Comparison of ENCODE assay signal across 2 cellular contexts in the genomic region with DNA sequence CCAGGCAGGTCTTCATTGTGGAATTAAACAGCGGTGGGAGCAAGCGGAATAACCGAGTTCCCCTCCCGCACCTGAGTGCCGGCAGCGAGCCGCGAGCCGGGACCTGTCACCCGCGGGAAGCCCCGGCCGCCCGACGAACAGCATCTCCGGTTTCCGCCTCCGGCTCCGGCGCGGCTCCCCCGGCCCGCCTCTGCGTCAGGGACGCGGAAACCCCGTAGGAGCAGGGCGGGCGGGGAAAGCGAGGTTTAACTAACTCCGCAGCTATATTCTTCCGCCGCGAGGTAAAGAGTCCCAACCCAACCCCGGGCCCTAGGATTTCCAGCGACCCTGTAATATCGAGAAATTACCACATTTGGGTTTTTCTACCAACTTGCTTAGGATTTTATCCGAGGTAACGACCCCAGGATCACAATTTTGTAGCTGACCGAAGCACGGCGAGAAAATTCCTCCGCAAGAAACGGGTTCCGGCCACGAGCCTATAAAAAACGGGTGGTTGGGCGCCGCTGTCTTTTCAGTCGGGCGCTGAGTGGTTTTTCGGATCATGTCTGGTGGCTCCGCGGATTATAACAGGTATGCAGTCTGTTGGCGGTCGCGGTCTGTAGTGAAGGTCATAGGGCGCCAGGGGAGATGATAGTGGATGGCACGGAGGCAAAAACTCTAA.
A peak's percentile ranks its signal among the peaks of the same experiment; 100 is the strongest.
TF ChIP-seq lines count a peak whose summit lies in the region.

A gene (plus strand): TSS at position 508 of the 661 bp plus-strand sequence. CDS start 34 bp downstream, at position 542.

TF ChIP-seq in HCT116, 20 proteins besides CTCF, POLR2A, EP300 and RAD21 (continued from another document):
- no peak for TF ChIP-seq ZNF274 (IDR thresholded peaks at IDR 0.05; ENCODE audit: low read depth, low read length)
- TF ChIP-seq EZH2 (IDR thresholded peaks at IDR 0.05), result no peak
- TF ChIP-seq CEBPB (IDR thresholded peaks at IDR 0.05; ENCODE audit: low read depth), result peak; percentile 65
- TF ChIP-seq ZFX (IDR thresholded peaks at IDR 0.05), result no peak
- TF ChIP-seq TCF7L2 (IDR thresholded peaks at IDR 0.05; ENCODE audit: borderline replicate concordance, extremely low read depth, insufficient read depth, insufficient read length), result no peak
- TF ChIP-seq YY1 (IDR thresholded peaks at IDR 0.05; ENCODE audit: extremely low read depth, insufficient replicate concordance, low read depth, low read length), result peak; percentile 80
- TF ChIP-seq, protein P1, sequence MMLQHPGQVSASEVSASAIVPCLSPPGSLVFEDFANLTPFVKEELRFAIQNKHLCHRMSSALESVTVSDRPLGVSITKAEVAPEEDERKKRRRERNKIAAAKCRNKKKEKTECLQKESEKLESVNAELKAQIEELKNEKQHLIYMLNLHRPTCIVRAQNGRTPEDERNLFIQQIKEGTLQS (IDR thresholded peaks at IDR 0.05), result no peak; the same call in 1 of the 2 replicates
- peak; percentile 53 for TF ChIP-seq JUND (IDR thresholded peaks at IDR 0.05)
- TF ChIP-seq, protein P2, sequence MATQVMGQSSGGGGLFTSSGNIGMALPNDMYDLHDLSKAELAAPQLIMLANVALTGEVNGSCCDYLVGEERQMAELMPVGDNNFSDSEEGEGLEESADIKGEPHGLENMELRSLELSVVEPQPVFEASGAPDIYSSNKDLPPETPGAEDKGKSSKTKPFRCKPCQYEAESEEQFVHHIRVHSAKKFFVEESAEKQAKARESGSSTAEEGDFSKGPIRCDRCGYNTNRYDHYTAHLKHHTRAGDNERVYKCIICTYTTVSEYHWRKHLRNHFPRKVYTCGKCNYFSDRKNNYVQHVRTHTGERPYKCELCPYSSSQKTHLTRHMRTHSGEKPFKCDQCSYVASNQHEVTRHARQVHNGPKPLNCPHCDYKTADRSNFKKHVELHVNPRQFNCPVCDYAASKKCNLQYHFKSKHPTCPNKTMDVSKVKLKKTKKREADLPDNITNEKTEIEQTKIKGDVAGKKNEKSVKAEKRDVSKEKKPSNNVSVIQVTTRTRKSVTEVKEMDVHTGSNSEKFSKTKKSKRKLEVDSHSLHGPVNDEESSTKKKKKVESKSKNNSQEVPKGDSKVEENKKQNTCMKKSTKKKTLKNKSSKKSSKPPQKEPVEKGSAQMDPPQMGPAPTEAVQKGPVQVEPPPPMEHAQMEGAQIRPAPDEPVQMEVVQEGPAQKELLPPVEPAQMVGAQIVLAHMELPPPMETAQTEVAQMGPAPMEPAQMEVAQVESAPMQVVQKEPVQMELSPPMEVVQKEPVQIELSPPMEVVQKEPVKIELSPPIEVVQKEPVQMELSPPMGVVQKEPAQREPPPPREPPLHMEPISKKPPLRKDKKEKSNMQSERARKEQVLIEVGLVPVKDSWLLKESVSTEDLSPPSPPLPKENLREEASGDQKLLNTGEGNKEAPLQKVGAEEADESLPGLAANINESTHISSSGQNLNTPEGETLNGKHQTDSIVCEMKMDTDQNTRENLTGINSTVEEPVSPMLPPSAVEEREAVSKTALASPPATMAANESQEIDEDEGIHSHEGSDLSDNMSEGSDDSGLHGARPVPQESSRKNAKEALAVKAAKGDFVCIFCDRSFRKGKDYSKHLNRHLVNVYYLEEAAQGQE (IDR thresholded peaks at IDR 0.05; ENCODE audit: low read depth), result no peak
- TF ChIP-seq SIN3A (IDR thresholded peaks at IDR 0.05; ENCODE audit: low read depth), result peak; percentile 99
- TF ChIP-seq, protein P3, sequence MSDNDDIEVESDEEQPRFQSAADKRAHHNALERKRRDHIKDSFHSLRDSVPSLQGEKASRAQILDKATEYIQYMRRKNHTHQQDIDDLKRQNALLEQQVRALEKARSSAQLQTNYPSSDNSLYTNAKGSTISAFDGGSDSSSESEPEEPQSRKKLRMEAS (IDR thresholded peaks at IDR 0.05), result peak; percentile 86
- TF ChIP-seq, protein P4, sequence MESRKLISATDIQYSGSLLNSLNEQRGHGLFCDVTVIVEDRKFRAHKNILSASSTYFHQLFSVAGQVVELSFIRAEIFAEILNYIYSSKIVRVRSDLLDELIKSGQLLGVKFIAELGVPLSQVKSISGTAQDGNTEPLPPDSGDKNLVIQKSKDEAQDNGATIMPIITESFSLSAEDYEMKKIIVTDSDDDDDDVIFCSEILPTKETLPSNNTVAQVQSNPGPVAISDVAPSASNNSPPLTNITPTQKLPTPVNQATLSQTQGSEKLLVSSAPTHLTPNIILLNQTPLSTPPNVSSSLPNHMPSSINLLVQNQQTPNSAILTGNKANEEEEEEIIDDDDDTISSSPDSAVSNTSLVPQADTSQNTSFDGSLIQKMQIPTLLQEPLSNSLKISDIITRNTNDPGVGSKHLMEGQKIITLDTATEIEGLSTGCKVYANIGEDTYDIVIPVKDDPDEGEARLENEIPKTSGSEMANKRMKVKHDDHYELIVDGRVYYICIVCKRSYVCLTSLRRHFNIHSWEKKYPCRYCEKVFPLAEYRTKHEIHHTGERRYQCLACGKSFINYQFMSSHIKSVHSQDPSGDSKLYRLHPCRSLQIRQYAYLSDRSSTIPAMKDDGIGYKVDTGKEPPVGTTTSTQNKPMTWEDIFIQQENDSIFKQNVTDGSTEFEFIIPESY (IDR thresholded peaks at IDR 0.05; ENCODE audit: extremely low read depth, insufficient replicate concordance, low read length), result peak; percentile 31

TF ChIP-seq in neural cell, 6 proteins besides CTCF, POLR2A, EP300 and RAD21:
- TF ChIP-seq, protein P2 (IDR thresholded peaks at IDR 0.05; ENCODE audit: borderline replicate concordance), result peak; percentile 87
- peak; percentile 54 for TF ChIP-seq MXI1 (conservative IDR thresholded peaks at IDR 0.05; ENCODE audit: poor library complexity, severe bottlenecking)
- TF ChIP-seq POLR2AphosphoS5 (IDR thresholded peaks at IDR 0.05), result peak; percentile 95
- peak; percentile 95 for TF ChIP-seq TAF1 (IDR thresholded peaks at IDR 0.05; ENCODE audit: low read depth)
- TF ChIP-seq EZH2 (IDR thresholded peaks at IDR 0.05; ENCODE audit: borderline replicate concordance, insufficient read depth, low read length, poor library complexity, severe bottlenecking), result no peak
- peak; percentile 9 for TF ChIP-seq SMC3 (conservative IDR thresholded peaks at IDR 0.05; ENCODE audit: poor library complexity)
